37 cellular contexts compared by ENCODE assay signal in genomic region chr11:130396965-130397364, GRCh38. TPM values are rescaled to one million over a fixed set of nuclear protein-coding genes. Genes with fewer than 3 reads are reported as not detected.
"Had no signal": no experiment of that assay in that cellular context is flagged by ENCODE, and none has a peak within 500 bp of the region (broad histone marks: within the 10 kb centered on the region; RNA-seq: fewer than 3 reads in every experiment).

No MANE protein-coding gene starts in this region.

- H3K36me3 ChIP-seq: brain microvascular endothelial cell, Peyer's patch had no signal

- H3K4me3 ChIP-seq: K562, Peyer's patch had no signal

- H3K36me3 Mint-ChIP-seq: activated CD4-positive, alpha-beta memory T cell treated with anti-CD3 and anti-CD28 coated beads for 36 hours; activated naive CD4-positive, alpha-beta T cell treated with anti-CD3 and anti-CD28 coated beads, Interleukin-2, amount 10 ng/mL, durations not matched to agents 7 days and 5 days had no signal

- H3K4me3 Mint-ChIP-seq: activated B cell treated with CpG ODN at 0.5 μM for 24 hours; activated CD4-positive, alpha-beta memory T cell treated with anti-CD3 and anti-CD28 coated beads for 36 hours; activated naive CD4-positive, alpha-beta T cell treated with anti-CD3 and anti-CD28 coated beads, Interleukin-2, amount 10 ng/mL, durations not matched to agents 7 days and 5 days; activated naive CD8-positive, alpha-beta T cell; activated naive CD8-positive, alpha-beta T cell treated with anti-CD3 and anti-CD28 coated beads, Interleukin-2, amount 50 U/mL, for 24 hours had no signal

- FAIRE-seq: K562 had no signal

- ATAC-seq: activated naive CD8-positive, alpha-beta T cell treated with anti-CD3 and anti-CD28 coated beads, Interleukin-2, amount 50 U/mL, for 24 hours; K562; PC-3; Right ventricle myocardium inferior; SK-N-SH treated with all-trans-retinoic acid at 6 μM for 48 hours had no signal

- H3K27ac Mint-ChIP-seq: activated B cell treated with CpG ODN at 0.5 μM for 24 hours; activated CD4-positive, alpha-beta memory T cell treated with anti-CD3 and anti-CD28 coated beads for 36 hours; activated naive CD4-positive, alpha-beta T cell treated with anti-CD3 and anti-CD28 coated beads, Interleukin-2, amount 10 ng/mL, durations not matched to agents 7 days and 5 days; activated naive CD8-positive, alpha-beta T cell; activated naive CD8-positive, alpha-beta T cell treated with anti-CD3 and anti-CD28 coated beads, Interleukin-2, amount 50 U/mL, for 24 hours had no signal

- H3K9me3 Mint-ChIP-seq: activated B cell treated with CpG ODN at 0.5 μM for 24 hours; activated CD4-positive, alpha-beta memory T cell treated with anti-CD3 and anti-CD28 coated beads for 36 hours; activated naive CD4-positive, alpha-beta T cell treated with anti-CD3 and anti-CD28 coated beads, Interleukin-2, amount 10 ng/mL, durations not matched to agents 7 days and 5 days; activated naive CD8-positive, alpha-beta T cell treated with anti-CD3 and anti-CD28 coated beads, Interleukin-2, amount 50 U/mL, for 24 hours had no signal

- H3K27me3 ChIP-seq: Peyer's patch had no signal

- DNase-seq: activated B cell treated with CpG ODN at 0.5 μM for 24 hours; activated CD4-positive, alpha-beta memory T cell treated with anti-CD3 and anti-CD28 coated beads for 36 hours; activated CD4-positive, alpha-beta T cell treated with anti-CD3 and anti-CD28 coated beads for 4 hours; activated CD4-positive, alpha-beta T cell treated with anti-CD3 and anti-CD28 coated beads, Interleukin-2, amount 50 U/mL, for 1 hour; activated CD4-positive, CD25-positive, alpha-beta regulatory T cell treated with anti-CD3 and anti-CD28 coated beads, Interleukin-2, amount 50 U/mL, for 72 hours; activated CD8-positive, alpha-beta memory T cell treated with anti-CD3 and anti-CD28 coated beads, Interleukin-2, amount 50 U/mL, for 4 hours; activated effector memory CD4-positive, alpha-beta T cell treated with Interleukin-2 at 50 U/mL for 16 hours; activated naive CD4-positive, alpha-beta T cell treated with anti-CD3 and anti-CD28 coated beads, Interleukin-2, amount 10 ng/mL, durations not matched to agents 7 days and 5 days; activated naive CD8-positive, alpha-beta T cell treated with anti-CD3 and anti-CD28 coated beads, Interleukin-2, amount 50 U/mL, for 24 hours; activated T-cell treated with anti-CD3 and anti-CD28 coated beads for 4 hours; activated T-cell treated with anti-CD3 and anti-CD28 coated beads, Interleukin-2, amount 50 U/mL, for 48 hours; anterior cingulate cortex; brain microvascular endothelial cell; NCI-H1105; NCI-H1417 treated with DMSO at 0.1 percent for 48 hours; NCI-H187 treated with DMSO at 0.1 percent for 48 hours; NCI-H2081; NCI-H2171 treated with DMSO at 0.1 percent for 48 hours; NCI-H2227 treated with DMSO at 0.1 percent for 48 hours; NCI-H446; NCI-H510A treated with DMSO at 0.1 percent for 48 hours; NCI-H526 treated with DMSO at 0.1 percent for 48 hours; NCI-H774; PC-3; Peyer's patch; SIG-M5; T-helper 1 cell; T-helper 2 cell; T-helper 9 cell had no signal

- H3K27ac ChIP-seq: brain microvascular endothelial cell, Peyer's patch, RWPE1, VCaP had no signal

- H3K9me3 ChIP-seq: Peyer's patch had no signal

RNA-seq across cellular contexts. Expression of gene ADAMTS8, which starts 31.4 kb away (rescaled TPM):
- total RNA-seq: activated B cell treated with CpG ODN at 0.5 μM for 24 hours; activated CD4-positive, alpha-beta memory T cell treated with anti-CD3 and anti-CD28 coated beads for 36 hours; K562; MCF 10A; PC-3 had no signal
- polyA plus RNA-seq: K562 had no signal

RNA-seq across cellular contexts. Expression of gene ADAMTS15, which starts 51.5 kb away (rescaled TPM):
- total RNA-seq: activated B cell treated with CpG ODN at 0.5 μM for 24 hours; activated CD4-positive, alpha-beta memory T cell treated with anti-CD3 and anti-CD28 coated beads for 36 hours; SK-MEL-5 had no signal
- polyA plus RNA-seq: K562 had no signal
